In the genomic region with DNA sequence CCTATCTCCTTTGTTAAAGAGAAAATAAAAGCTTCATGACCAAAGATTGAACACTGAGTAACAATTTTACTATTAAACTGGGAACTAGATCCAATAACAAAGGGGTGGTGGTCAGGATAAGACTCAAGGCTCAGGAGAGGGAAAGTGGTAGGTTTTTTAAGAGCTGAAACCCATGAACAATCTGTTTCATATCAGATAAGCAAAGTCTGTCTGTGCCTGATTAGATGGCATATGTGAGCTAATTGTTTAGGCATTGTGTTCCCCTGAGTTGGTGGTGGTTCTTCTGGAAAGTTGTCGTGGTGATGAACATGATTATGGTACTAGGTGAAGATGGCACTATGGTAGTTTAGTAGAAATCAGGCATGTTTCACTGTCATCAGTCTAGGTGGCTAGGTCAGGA, we compare ENCODE assay signal across 20 cellular contexts. TPM values are rescaled to one million over a fixed set of nuclear protein-coding genes. Genes with fewer than 3 reads are reported as not detected.
A peak's percentile ranks its signal among the peaks of the same experiment; 100 is the strongest.
DNase-seq lines count a peak whose midpoint lies in the region; ATAC-seq and TF ChIP-seq lines count a peak whose summit lies in the region.
"Had no signal": no experiment of that assay in that cellular context is flagged by ENCODE, and none has a peak within 500 bp of the region (broad histone marks: within the 10 kb centered on the region; RNA-seq: fewer than 3 reads in every experiment).

No MANE protein-coding gene starts in this region.

- no peak for DNase-seq in activated T-cell treated with anti-CD3 and anti-CD28 coated beads, Interleukin-2, amount 50 U/mL, for 24 hours
- DNase-seq in activated T-cell treated with anti-CD3 and anti-CD28 coated beads, Interleukin-2, amount 50 U/mL, for 48 hours, result no peak
- DNase-seq in OCI-LY7 (ENCODE audit: low spot score), result no peak
- DNase-seq in endothelial cell (ENCODE audit: low spot score), result no peak
- no peak for DNase-seq in stimulated activated naive B cell treated with anti-CD40 and anti-IgM and Interleukin-4, amounts not matched to agents 10 μg/mL and 1 μg/mL and 100 μg/mL, for 72 hours
- DNase-seq in NCI-H69 (lab: John Stamatoyannopoulos, UW), result no peak
- no peak for DNase-seq in NCI-H1436 (lab: John Stamatoyannopoulos, UW)
- DNase-seq: activated effector memory CD4-positive, alpha-beta T cell treated with Interleukin-2 at 50 U/mL for 16 hours; BE2C; EL; mesenchymal stem cell; NCI-H2227 treated with DMSO at 0.1 percent for 48 hours; PC-3; SHP77; stimulated activated CD4-positive, alpha-beta T cell treated with anti-CD3 and anti-CD28 coated beads, Interleukin-4, amount 100 ng/mL, for 1 hour; stomach; SW 1271; transverse colon had no signal

- H3K4me1 Mint-ChIP-seq in activated T-cell treated with anti-CD3 and anti-CD28 coated beads, Interleukin-2, amount 50 U/mL, for 24 hours (ENCODE audit: low read depth), result peaks cover 71% of the 10 kb centered on the region
- H3K4me1 Mint-ChIP-seq in endothelial cell (ENCODE audit: unreplicated experiment), result peaks cover 40% of the 10 kb centered on the region
- H3K4me1 Mint-ChIP-seq in stimulated activated naive B cell treated with anti-CD40 and anti-IgM and Interleukin-4, amounts not matched to agents 10 μg/mL and 1 μg/mL and 100 μg/mL, for 72 hours, result peaks cover 30 to 56% of the 10 kb centered on the region in 2 donors

- peaks cover 6% of the 10 kb centered on the region for H3K9me3 Mint-ChIP-seq in activated T-cell treated with anti-CD3 and anti-CD28 coated beads, Interleukin-2, amount 50 U/mL, for 24 hours
- H3K9me3 Mint-ChIP-seq in endothelial cell (ENCODE audit: unreplicated experiment), result no peaks in the 10 kb centered on the region
- H3K9me3 Mint-ChIP-seq in stimulated activated naive B cell treated with anti-CD40 and anti-IgM and Interleukin-4, amounts not matched to agents 10 μg/mL and 1 μg/mL and 100 μg/mL, for 72 hours, result peaks cover 3 to 6% of the 10 kb centered on the region in 2 donors

- peak overlapping the region; percentile 1 for H3K27ac ChIP-seq in OCI-LY7 (ENCODE audit: low read depth, low read length, poor library complexity, severe bottlenecking)
- H3K27ac ChIP-seq: A549, stomach, transverse colon had no signal

- peak overlapping the region; percentile 42; the same call in 1 of the 2 replicates for H3K4me2 ChIP-seq in OCI-LY7 (ENCODE audit: low read length)
- H3K4me2 ChIP-seq: A549 had no signal

- H2AFZ ChIP-seq in OCI-LY7 (ENCODE audit: low read length), result no peak overlapping the region

- peaks cover 21% of the 10 kb centered on the region for H3K36me3 Mint-ChIP-seq in activated T-cell treated with anti-CD3 and anti-CD28 coated beads, Interleukin-2, amount 50 U/mL, for 24 hours (ENCODE audit: low read depth)
- H3K36me3 Mint-ChIP-seq in endothelial cell (ENCODE audit: low read depth, unreplicated experiment), result no peaks in the 10 kb centered on the region
- peaks cover 3 to 21% of the 10 kb centered on the region in 2 donors for H3K36me3 Mint-ChIP-seq in stimulated activated naive B cell treated with anti-CD40 and anti-IgM and Interleukin-4, amounts not matched to agents 10 μg/mL and 1 μg/mL and 100 μg/mL, for 72 hours

- no peak for ATAC-seq in stimulated activated naive B cell treated with anti-CD40 and anti-IgM and Interleukin-4, amounts not matched to agents 10 μg/mL and 1 μg/mL and 100 μg/mL, for 72 hours (replicated peaks)
- ATAC-seq in GM18519 (IDR thresholded peaks at IDR 0.05; ENCODE audit: low FRiP score, unreplicated experiment), result no peak
- ATAC-seq: A549, PC-3 had no signal

- H3K4me1 ChIP-seq in OCI-LY7 (ENCODE audit: insufficient read depth, low read length, poor library complexity, severe bottlenecking), result peaks cover 26% of the 10 kb centered on the region
- H3K4me1 ChIP-seq: BE2C had no signal

- no peaks in the 10 kb centered on the region for H3K9me2 ChIP-seq in OCI-LY7 (ENCODE audit: insufficient read depth, low read length)

- peak overlapping the region; percentile 54 for H3K27ac Mint-ChIP-seq in activated T-cell treated with anti-CD3 and anti-CD28 coated beads, Interleukin-2, amount 50 U/mL, for 24 hours
- peak overlapping the region; percentile 45 for H3K27ac Mint-ChIP-seq in endothelial cell (ENCODE audit: unreplicated experiment)
- H3K27ac Mint-ChIP-seq in stimulated activated naive B cell treated with anti-CD40 and anti-IgM and Interleukin-4, amounts not matched to agents 10 μg/mL and 1 μg/mL and 100 μg/mL, for 72 hours, result peak overlapping the region; percentile 53

- peaks cover 20% of the 10 kb centered on the region for H3K9me3 ChIP-seq in OCI-LY7 (ENCODE audit: low read length)
- H3K9me3 ChIP-seq: BE2C had no signal

- POLR2A ChIA-PET in OCI-LY7 (lab: Charles Lee), result interaction anchor here (0.6 to 1.6 kb wide), 3 partner anchors 14 to 24 kb away, joined by 3 to 4 read pairs (median 3); a partner anchor contains a TSS

- TF ChIP-seq CTCF in OCI-LY7 (conservative IDR thresholded peaks at IDR 0.05; ENCODE audit: low read length) (no peak), endothelial cell (IDR thresholded peaks at IDR 0.05; ENCODE audit: unreplicated experiment) (no peak)

- no TSS peak for BruUV-seq in OCI-LY7 (replicated peaks; lab: Mats Ljungman, UMichigan)

- H3K79me2 ChIP-seq in OCI-LY7 (ENCODE audit: insufficient read depth, low read depth, low read length), result peaks cover 99% of the 10 kb centered on the region

- no peak overlapping the region for H3K4me3 Mint-ChIP-seq in activated T-cell treated with anti-CD3 and anti-CD28 coated beads, Interleukin-2, amount 50 U/mL, for 24 hours
- no peak overlapping the region for H3K4me3 Mint-ChIP-seq in endothelial cell (ENCODE audit: unreplicated experiment)
- H3K4me3 Mint-ChIP-seq in stimulated activated naive B cell treated with anti-CD40 and anti-IgM and Interleukin-4, amounts not matched to agents 10 μg/mL and 1 μg/mL and 100 μg/mL, for 72 hours, result no peak overlapping the region

- peaks cover 23% of the 10 kb centered on the region for H3K36me3 ChIP-seq in OCI-LY7 (ENCODE audit: insufficient read depth, low read length)
- H3K36me3 ChIP-seq: BE2C, stomach, transverse colon had no signal

- H4K20me1 ChIP-seq in OCI-LY7 (ENCODE audit: insufficient read depth, low read length), result no peaks in the 10 kb centered on the region; the same call in 1 of the 2 replicates

- intact Hi-C loops in OCI-LY7 (cut with micrococcal nuclease; ENCODE audit: unreplicated experiment), result no loop called here

- H3K27me3 Mint-ChIP-seq in activated T-cell treated with anti-CD3 and anti-CD28 coated beads, Interleukin-2, amount 50 U/mL, for 24 hours, result no peaks in the 10 kb centered on the region
- H3K27me3 Mint-ChIP-seq in endothelial cell (ENCODE audit: unreplicated experiment), result no peaks in the 10 kb centered on the region
- H3K27me3 Mint-ChIP-seq in stimulated activated naive B cell treated with anti-CD40 and anti-IgM and Interleukin-4, amounts not matched to agents 10 μg/mL and 1 μg/mL and 100 μg/mL, for 72 hours, result no peaks in the 10 kb centered on the region

- CTCF ChIA-PET in OCI-LY7 (lab: Charles Lee; ENCODE audit: unreplicated experiment), result no interaction called here

- no peak overlapping the region for H3K4me3 ChIP-seq in OCI-LY7 (ENCODE audit: low read depth, low read length, poor library complexity, severe bottlenecking)
- H3K4me3 ChIP-seq: A549, stomach, transverse colon had no signal

RNA-seq across cellular contexts. Expression of a gene that starts 24.4 kb away (rescaled TPM):
- total RNA-seq in OCI-LY7 (2014; rRNA removed; shearing (Covaris generic)), result 35.2 and 44.1 TPM in 2 replicates
- total RNA-seq in OCI-LY7 (2022) (39.4 and 42.2 TPM in 2 replicates), endothelial cell (ENCODE audit: unreplicated experiment) (45.1 TPM)
